In genomic region chr14:31197671-31198070, GRCh38 we compare ENCODE assay signal across 1 cellular context.
TF ChIP-seq lines count a peak whose summit lies in the region.

No MANE protein-coding gene starts in this region.

TF ChIP-seq in HepG2, 621 proteins besides CTCF, POLR2A, EP300 and RAD21 (continued from another document):
- no peak for TF ChIP-seq FOXP1 (IDR thresholded peaks at IDR 0.05)
- TF ChIP-seq FOXP1 (CRISPR knock-in tag; IDR thresholded peaks at IDR 0.05) = peak; percentile 26; the same call in 1 of the 2 replicates
- no peak for TF ChIP-seq ARNT (IDR thresholded peaks at IDR 0.05)
- TF ChIP-seq NR2C2 (CRISPR knock-in tag; IDR thresholded peaks at IDR 0.05; ENCODE audit: borderline replicate concordance) = peak; percentile 75
- peak in 1 of 2 experiments; percentile 70; a peak in 2 of 4 replicates for TF ChIP-seq NR2F1 (CRISPR knock-in tag; IDR thresholded peaks at IDR 0.05)
- no peak for TF ChIP-seq SOX6 (IDR thresholded peaks at IDR 0.05)
- TF ChIP-seq SOX6 (CRISPR knock-in tag; IDR thresholded peaks at IDR 0.05) = peak; percentile 45; the same call in 1 of the 2 replicates
- no peak for TF ChIP-seq ZNF747 (CRISPR knock-in tag; IDR thresholded peaks at IDR 0.05; ENCODE audit: borderline replicate concordance)
- TF ChIP-seq THAP11 (CRISPR knock-in tag; IDR thresholded peaks at IDR 0.05) = peak; percentile 28; the same call in 1 of the 2 replicates
- no peak for TF ChIP-seq MXI1 (IDR thresholded peaks at IDR 0.05; ENCODE audit: borderline replicate concordance, low read depth, low read length)
- TF ChIP-seq SMAD9 (CRISPR knock-in tag; IDR thresholded peaks at IDR 0.05) = no peak
- TF ChIP-seq PTBP1 (IDR thresholded peaks at IDR 0.05; ENCODE audit: low read depth, low read length, poor library complexity, severe bottlenecking) = no peak
- TF ChIP-seq PHB2 (IDR thresholded peaks at IDR 0.05; ENCODE audit: partially characterized antibody) = no peak
- TF ChIP-seq ZNF644 (CRISPR knock-in tag; IDR thresholded peaks at IDR 0.05; ENCODE audit: low read depth) = 0 out of 2 replicates have a peak, but pooled peaks have one; percentile 6
- TF ChIP-seq SOX13 (IDR thresholded peaks at IDR 0.05) = no peak
- TF ChIP-seq SOX13 (CRISPR knock-in tag; conservative IDR thresholded peaks at IDR 0.05 in 1 of 2, IDR thresholded peaks at IDR 0.05 in 1 of 2) = peak in 1 of 2 experiments; percentile 78; a peak in 2 of 4 replicates
- no peak for TF ChIP-seq RORA (CRISPR knock-in tag; IDR thresholded peaks at IDR 0.05)
- peak; percentile 46; the same call in 1 of the 2 replicates for TF ChIP-seq HMG20A (CRISPR knock-in tag; IDR thresholded peaks at IDR 0.05; ENCODE audit: borderline replicate concordance)
- TF ChIP-seq FOXA3 (CRISPR knock-in tag; IDR thresholded peaks at IDR 0.05) = peak; percentile 53; the same call in 1 of the 2 replicates
- 0 out of 2 replicates have a peak, but pooled peaks have one; percentile 26 for TF ChIP-seq ZMYM2 (CRISPR knock-in tag; IDR thresholded peaks at IDR 0.05)
- no peak for TF ChIP-seq ZNF572 (CRISPR knock-in tag; IDR thresholded peaks at IDR 0.05)
- TF ChIP-seq ESRRA (CRISPR knock-in tag; IDR thresholded peaks at IDR 0.05; ENCODE audit: low read depth) = peak; percentile 88
